ENCODE assay signal across 1 cellular context in the genomic region with DNA sequence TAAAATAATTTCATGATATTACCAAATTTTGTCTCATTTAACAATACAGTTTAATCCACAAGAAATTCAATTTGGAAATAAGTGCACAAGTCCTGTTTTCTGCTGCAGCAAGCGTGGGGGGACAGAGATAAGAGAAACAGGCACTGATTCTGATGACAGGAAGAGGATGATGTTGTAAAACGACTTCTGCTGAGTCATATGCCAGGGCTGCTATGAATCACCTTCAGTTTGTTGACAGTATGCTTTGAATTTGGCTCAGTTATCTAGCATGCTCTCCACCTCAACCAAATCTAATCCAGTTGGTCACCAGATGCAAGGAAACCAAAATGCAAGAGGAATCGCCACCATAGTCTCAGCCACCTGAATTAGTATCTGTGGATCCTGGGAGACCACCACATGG.
TF ChIP-seq lines count a peak whose summit lies in the region.

No MANE protein-coding gene starts in this region.

TF ChIP-seq in SK-N-SH, 30 proteins besides CTCF, POLR2A, EP300 and RAD21 (continued from another document):
- TF ChIP-seq, protein P1, sequence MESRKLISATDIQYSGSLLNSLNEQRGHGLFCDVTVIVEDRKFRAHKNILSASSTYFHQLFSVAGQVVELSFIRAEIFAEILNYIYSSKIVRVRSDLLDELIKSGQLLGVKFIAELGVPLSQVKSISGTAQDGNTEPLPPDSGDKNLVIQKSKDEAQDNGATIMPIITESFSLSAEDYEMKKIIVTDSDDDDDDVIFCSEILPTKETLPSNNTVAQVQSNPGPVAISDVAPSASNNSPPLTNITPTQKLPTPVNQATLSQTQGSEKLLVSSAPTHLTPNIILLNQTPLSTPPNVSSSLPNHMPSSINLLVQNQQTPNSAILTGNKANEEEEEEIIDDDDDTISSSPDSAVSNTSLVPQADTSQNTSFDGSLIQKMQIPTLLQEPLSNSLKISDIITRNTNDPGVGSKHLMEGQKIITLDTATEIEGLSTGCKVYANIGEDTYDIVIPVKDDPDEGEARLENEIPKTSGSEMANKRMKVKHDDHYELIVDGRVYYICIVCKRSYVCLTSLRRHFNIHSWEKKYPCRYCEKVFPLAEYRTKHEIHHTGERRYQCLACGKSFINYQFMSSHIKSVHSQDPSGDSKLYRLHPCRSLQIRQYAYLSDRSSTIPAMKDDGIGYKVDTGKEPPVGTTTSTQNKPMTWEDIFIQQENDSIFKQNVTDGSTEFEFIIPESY (IDR thresholded peaks at IDR 0.05; ENCODE audit: borderline replicate concordance, low read depth) = no peak
- no peak for TF ChIP-seq FOXM1 (IDR thresholded peaks at IDR 0.05; ENCODE audit: low read depth)
- peak; percentile 80 for TF ChIP-seq GATA2 (CRISPR knock-in tag; IDR thresholded peaks at IDR 0.05)
- no peak for TF ChIP-seq SIN3A (IDR thresholded peaks at IDR 0.05; ENCODE audit: borderline replicate concordance, low read depth, low read length)
- TF ChIP-seq SMC3 (IDR thresholded peaks at IDR 0.05; ENCODE audit: low read depth, low read length) = no peak
- peak; percentile 88 for TF ChIP-seq FOSL2 (IDR thresholded peaks at IDR 0.05; ENCODE audit: borderline replicate concordance, low read depth)
- TF ChIP-seq TAF1 (IDR thresholded peaks at IDR 0.05; ENCODE audit: borderline replicate concordance, low read depth, low read length) = no peak
- TF ChIP-seq NFIC (IDR thresholded peaks at IDR 0.05; ENCODE audit: borderline replicate concordance) = peak; percentile 57; the same call in 1 of the 2 replicates
- TF ChIP-seq TCF12 (IDR thresholded peaks at IDR 0.05) = peak; percentile 80
- no peak for TF ChIP-seq GABPA (IDR thresholded peaks at IDR 0.05; ENCODE audit: low read depth)
- TF ChIP-seq RFX5 (IDR thresholded peaks at IDR 0.05; ENCODE audit: low read length) = no peak
- no peak for TF ChIP-seq NRF1 (IDR thresholded peaks at IDR 0.05; ENCODE audit: low read depth, low read length)
- no peak for TF ChIP-seq RXRA (IDR thresholded peaks at IDR 0.05; ENCODE audit: borderline replicate concordance, low read depth)
- TF ChIP-seq, protein P2, sequence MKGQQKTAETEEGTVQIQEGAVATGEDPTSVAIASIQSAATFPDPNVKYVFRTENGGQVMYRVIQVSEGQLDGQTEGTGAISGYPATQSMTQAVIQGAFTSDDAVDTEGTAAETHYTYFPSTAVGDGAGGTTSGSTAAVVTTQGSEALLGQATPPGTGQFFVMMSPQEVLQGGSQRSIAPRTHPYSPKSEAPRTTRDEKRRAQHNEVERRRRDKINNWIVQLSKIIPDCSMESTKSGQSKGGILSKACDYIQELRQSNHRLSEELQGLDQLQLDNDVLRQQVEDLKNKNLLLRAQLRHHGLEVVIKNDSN (IDR thresholded peaks at IDR 0.05; ENCODE audit: borderline replicate concordance, low read depth) = 0 out of 2 replicates have a peak, but pooled peaks have one; percentile 12
- no peak for TF ChIP-seq EZH2phosphoT487 (IDR thresholded peaks at IDR 0.05; ENCODE audit: borderline replicate concordance, low read depth)
- TF ChIP-seq MEF2A (IDR thresholded peaks at IDR 0.05; ENCODE audit: borderline replicate concordance, low read depth) = no peak
- peak; percentile 23 for TF ChIP-seq CHD2 (IDR thresholded peaks at IDR 0.05; ENCODE audit: low read length, partially characterized antibody)
- no peak for TF ChIP-seq TEAD4 (IDR thresholded peaks at IDR 0.05; ENCODE audit: borderline replicate concordance, insufficient read depth)
